8 cellular contexts compared by ENCODE assay signal in the genomic region with DNA sequence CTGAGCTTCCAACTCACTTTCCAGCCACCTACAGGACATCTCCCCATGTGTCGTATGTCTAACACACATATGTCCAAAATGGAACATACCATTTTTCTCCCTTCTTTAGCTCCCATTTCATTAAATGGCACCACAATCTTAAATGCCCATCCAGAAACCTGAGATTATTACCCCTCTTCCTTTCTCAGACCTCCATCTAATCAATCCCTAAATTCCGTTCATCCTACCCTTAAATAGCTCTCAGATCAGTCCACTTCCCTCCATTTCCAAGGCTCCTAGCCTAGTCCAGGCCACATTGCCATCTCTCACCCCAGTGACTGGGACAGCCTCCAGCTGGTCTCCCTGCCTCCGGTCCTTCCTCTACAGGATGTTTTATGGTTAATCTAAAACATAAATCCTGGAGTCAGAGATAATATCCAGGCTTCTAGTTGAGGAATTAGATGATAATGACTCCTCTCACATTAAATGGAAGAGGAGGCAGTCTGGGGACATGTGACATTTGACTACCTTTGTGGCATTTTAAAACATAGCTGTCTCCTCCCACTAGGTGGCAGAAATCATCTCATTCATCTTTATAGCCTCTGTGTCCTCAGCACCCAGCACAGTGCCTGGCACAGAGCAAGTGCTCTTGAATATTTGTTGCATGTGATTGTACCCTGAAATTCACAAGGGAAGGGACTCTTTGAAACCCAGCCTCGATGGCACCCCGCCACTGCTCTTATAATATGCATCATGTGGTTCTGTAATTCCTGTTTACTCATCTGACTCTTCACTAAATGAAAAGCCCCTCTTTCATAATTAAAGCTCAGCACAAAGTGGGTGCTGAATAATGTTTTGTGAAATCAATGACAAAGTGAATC.
DNase-seq lines count a peak whose midpoint lies in the region; ATAC-seq and TF ChIP-seq lines count a peak whose summit lies in the region.

No MANE protein-coding gene starts in this region.

- no peak overlapping the region for H2BK120ac ChIP-seq in mesendoderm (ENCODE audit: low read depth, low read length)

- H3K27me3 ChIP-seq in adipocyte (replicated peaks; ENCODE audit: control insufficient read depth, insufficient read depth, low read length) (peaks cover 61% of the 10 kb centered on the region), right lobe of liver (no peaks in the 10 kb centered on the region), mesendoderm (ENCODE audit: insufficient read depth, low read length, poor library complexity) (no peaks in the 10 kb centered on the region)

- no peak overlapping the region for H4K8ac ChIP-seq in mesendoderm (ENCODE audit: low read depth, low read length)

- no peak overlapping the region for H3K4me3 ChIP-seq in adipocyte (ENCODE audit: low read length)
- no peak overlapping the region for H3K4me3 ChIP-seq in right lobe of liver
- no peak overlapping the region for H3K4me3 ChIP-seq in mesendoderm (ENCODE audit: low read length)

- H2BK5ac ChIP-seq in mesendoderm (ENCODE audit: low read length) = no peak overlapping the region

- no peaks in the 10 kb centered on the region for H3K79me1 ChIP-seq in mesendoderm (ENCODE audit: low read length)

- H4K5ac ChIP-seq in mesendoderm (ENCODE audit: low read length) = no peak overlapping the region

- H3K4me1 ChIP-seq in adipocyte (ENCODE audit: control insufficient read depth, insufficient read depth, low read length) (no peaks in the 10 kb centered on the region), right lobe of liver (no peaks in the 10 kb centered on the region), mesendoderm (ENCODE audit: control insufficient read depth, low read depth, low read length) (peaks cover 4% of the 10 kb centered on the region)

- intact Hi-C loops in right lobe of liver (cut with DNase I) = no loop called here

- ATAC-seq in right lobe of liver = peak; percentile 70 to 71 (median 71)

- H3K9ac ChIP-seq in adipocyte (ENCODE audit: low read length) (no peak overlapping the region), mesendoderm (ENCODE audit: low read length) (no peak overlapping the region)

- DNase-seq in NCI-H2107 treated with DMSO at 0.1 percent for 48 hours (lab: John Stamatoyannopoulos, UW; ENCODE audit: unreplicated experiment) = peak; percentile 18
- DNase-seq in NCI-H2107 (lab: John Stamatoyannopoulos, UW) = no peak
- peak; percentile 28 for DNase-seq in HT-29 (ENCODE audit: low spot score)
- DNase-seq in adipocyte (ENCODE audit: low read depth) = peak; percentile 24
- no peak for DNase-seq in right lobe of liver
- no peak for DNase-seq in NCI-H345 (lab: John Stamatoyannopoulos, UW)
- no peak for DNase-seq in mesendoderm
- DNase-seq in NCI-H226 = no peak

- no peak overlapping the region for H3K4ac ChIP-seq in mesendoderm (ENCODE audit: low read depth, low read length)

- H3K27ac ChIP-seq in right lobe of liver = no peak overlapping the region
- no peak overlapping the region for H3K27ac ChIP-seq in mesendoderm (ENCODE audit: low read depth, low read length)

- no peaks in the 10 kb centered on the region for H3K36me3 ChIP-seq in adipocyte (ENCODE audit: control insufficient read depth, insufficient read depth, low read length, severe bottlenecking)
- H3K36me3 ChIP-seq in right lobe of liver = no peaks in the 10 kb centered on the region
- H3K36me3 ChIP-seq in mesendoderm (ENCODE audit: control insufficient read depth, insufficient read depth, low read length) = no peaks in the 10 kb centered on the region

- no peak overlapping the region for H3K56ac ChIP-seq in mesendoderm (ENCODE audit: low read length)

- no peak overlapping the region for H3K23ac ChIP-seq in mesendoderm (ENCODE audit: low read length)

- no peak overlapping the region for H2AK5ac ChIP-seq in mesendoderm (ENCODE audit: low read length)

- peak; percentile 46 to 60 (median 58) for TF ChIP-seq CTCF in right lobe of liver (IDR thresholded peaks at IDR 0.05)

- no peak overlapping the region for H3K4me2 ChIP-seq in mesendoderm (ENCODE audit: low read length)

- H2BK15ac ChIP-seq in mesendoderm (replicated peaks; ENCODE audit: low read depth) = no peak overlapping the region

- H3K9me3 ChIP-seq in adipocyte (ENCODE audit: control insufficient read depth, low read length) (no peaks in the 10 kb centered on the region), right lobe of liver (no peaks in the 10 kb centered on the region)

- H3K79me2 ChIP-seq in mesendoderm (ENCODE audit: control insufficient read depth, insufficient read depth, low read length) = no peaks in the 10 kb centered on the region

- TF ChIP-seq POLR2A in right lobe of liver (IDR thresholded peaks at IDR 0.05) = no peak

- no peak overlapping the region for H3K18ac ChIP-seq in mesendoderm (ENCODE audit: low read length)

- WGBS in right lobe of liver (ENCODE audit: insufficient coverage, low coverage, low lambda C conversion rate, missing lambda C conversion rate) = 38% methylated on average over 5 of the region's 5 CpGs
- 100% methylated on average over 1 of the region's 5 CpGs for WGBS in mesendoderm (ENCODE audit: extremely low coverage, insufficient coverage, low lambda C conversion rate)

Comparison
In these comparisons a context has a peak if more than half of its experiments do, and no peak if none do; other contexts are left out.
1. DNase-seq: peak in NCI-H2107 treated with DMSO at 0.1 percent for 48 hours (single experiment), HT-29 (single experiment) and adipocyte (single experiment); none in NCI-H2107 (single experiment), right lobe of liver (0 of 3), NCI-H345 (single experiment), mesendoderm (single experiment) and NCI-H226 (single experiment).